Comparison of ENCODE assay signal across 28 cellular contexts in the genomic region with DNA sequence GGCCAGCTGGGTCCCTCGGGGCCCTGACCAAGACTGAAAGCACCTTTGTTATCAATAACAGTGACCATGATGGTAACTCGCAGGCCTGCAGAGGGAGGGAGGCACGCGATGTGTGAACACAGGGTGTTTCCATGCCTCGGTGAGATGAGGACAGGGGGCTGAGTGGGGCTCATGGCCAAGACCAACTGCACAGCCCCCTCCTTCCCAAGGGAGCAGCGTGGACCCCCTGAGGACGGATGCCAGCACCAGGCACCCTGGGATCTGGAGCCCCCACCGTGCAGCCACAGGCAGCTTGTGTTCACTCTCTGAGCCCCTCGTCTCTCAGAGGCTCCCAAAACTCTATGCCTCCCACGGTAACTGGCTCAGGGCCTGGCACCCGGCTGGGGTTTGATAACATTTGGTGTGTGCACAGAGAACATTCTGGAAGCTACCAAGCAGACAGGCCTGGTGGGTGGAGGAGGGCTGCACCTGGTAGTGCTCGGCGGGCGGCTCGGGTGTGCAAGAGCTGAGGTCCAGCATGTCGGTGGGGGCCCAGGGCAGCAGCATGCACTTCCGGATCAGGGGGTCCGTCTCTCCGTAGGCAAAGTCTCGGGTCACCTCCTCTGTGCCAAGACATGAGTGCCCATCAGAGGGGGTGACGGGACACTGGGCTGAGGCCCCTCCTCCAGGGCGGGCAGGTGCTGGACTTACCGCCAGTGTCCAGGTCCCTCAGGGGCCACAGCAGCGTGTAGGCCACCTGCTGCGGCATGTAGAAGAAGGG.
"Had no signal": no experiment of that assay in that cellular context is flagged by ENCODE, and none has a peak within 500 bp of the region (broad histone marks: within the 10 kb centered on the region; RNA-seq: fewer than 3 reads in every experiment).

No MANE protein-coding gene starts in this region.

- H3K4me3 Mint-ChIP-seq: activated B cell treated with CpG ODN at 0.5 μM for 24 hours; activated CD4-positive, alpha-beta memory T cell treated with anti-CD3 and anti-CD28 coated beads, Interleukin-2, amount 10 ng/mL, durations not matched to agents 7 days and 5 days; activated CD8-positive, alpha-beta memory T cell treated with anti-CD3 and anti-CD28 coated beads, Interleukin-2, amount 10 ng/mL, durations not matched to agents 7 days and 5 days; activated naive CD4-positive, alpha-beta T cell treated with anti-CD3 and anti-CD28 coated beads, Interleukin-2, amount 10 ng/mL, durations not matched to agents 7 days and 5 days; activated naive CD8-positive, alpha-beta T cell; activated naive CD8-positive, alpha-beta T cell treated with anti-CD3 and anti-CD28 coated beads, Interleukin-2, amount 50 U/mL, for 24 hours; brain; central memory CD8-positive, alpha-beta T cell; T-helper 1 cell treated with Interleukin-12 subunit alpha and Interleukin-12 subunit beta and Interleukin-4 antibody, amounts not matched to agents 30 μg/mL and 1 μg/mL, for 36 hours; T-helper 2 cell treated with Interferon-gamma antibody and Interleukin-4, amounts not matched to agents 5 μg/mL and 100 μg/mL, for 36 hours had no signal

- H3K4me3 ChIP-seq: SK-N-MC had no signal

- H3K27ac ChIP-seq: SK-N-MC had no signal

- H3K9me3 Mint-ChIP-seq: activated B cell treated with CpG ODN at 0.5 μM for 24 hours; activated CD4-positive, alpha-beta memory T cell treated with anti-CD3 and anti-CD28 coated beads, Interleukin-2, amount 10 ng/mL, durations not matched to agents 7 days and 5 days; activated naive CD4-positive, alpha-beta T cell treated with anti-CD3 and anti-CD28 coated beads, Interleukin-2, amount 10 ng/mL, durations not matched to agents 7 days and 5 days; activated naive CD8-positive, alpha-beta T cell treated with anti-CD3 and anti-CD28 coated beads, Interleukin-2, amount 50 U/mL, for 24 hours; brain; central memory CD8-positive, alpha-beta T cell; T-helper 1 cell treated with Interleukin-12 subunit alpha and Interleukin-12 subunit beta and Interleukin-4 antibody, amounts not matched to agents 30 μg/mL and 1 μg/mL, for 36 hours; T-helper 2 cell treated with Interferon-gamma antibody and Interleukin-4, amounts not matched to agents 5 μg/mL and 100 μg/mL, for 36 hours had no signal

- H3K27me3 Mint-ChIP-seq: activated B cell treated with CpG ODN at 0.5 μM for 24 hours; activated CD4-positive, alpha-beta memory T cell treated with anti-CD3 and anti-CD28 coated beads, Interleukin-2, amount 10 ng/mL, durations not matched to agents 7 days and 5 days; activated CD8-positive, alpha-beta memory T cell treated with anti-CD3 and anti-CD28 coated beads, Interleukin-2, amount 10 ng/mL, durations not matched to agents 7 days and 5 days; activated naive CD4-positive, alpha-beta T cell treated with anti-CD3 and anti-CD28 coated beads, Interleukin-2, amount 10 ng/mL, durations not matched to agents 7 days and 5 days; activated naive CD8-positive, alpha-beta T cell; activated naive CD8-positive, alpha-beta T cell treated with anti-CD3 and anti-CD28 coated beads, Interleukin-2, amount 50 U/mL, for 24 hours; brain; central memory CD8-positive, alpha-beta T cell had no signal

- DNase-seq: activated B cell treated with CpG ODN at 0.5 μM for 24 hours; activated CD4-positive, alpha-beta memory T cell treated with anti-CD3 and anti-CD28 coated beads, Interleukin-2, amount 10 ng/mL, durations not matched to agents 7 days and 5 days; activated CD4-positive, alpha-beta T cell treated with anti-CD3 and anti-CD28 coated beads for 4 hours; activated CD4-positive, CD25-positive, alpha-beta regulatory T cell treated with anti-CD3 and anti-CD28 coated beads, Interleukin-2, amount 50 U/mL, for 72 hours; activated CD8-positive, alpha-beta memory T cell treated with anti-CD3 and anti-CD28 coated beads for 24 hours; activated CD8-positive, alpha-beta memory T cell treated with anti-CD3 and anti-CD28 coated beads, Interleukin-2, amount 10 ng/mL, durations not matched to agents 7 days and 5 days; activated CD8-positive, alpha-beta memory T cell treated with anti-CD3 and anti-CD28 coated beads, Interleukin-2, amount 50 U/mL, for 48 hours; activated effector memory CD4-positive, alpha-beta T cell treated with Interleukin-2 at 50 U/mL for 16 hours; activated naive CD4-positive, alpha-beta T cell treated with anti-CD3 and anti-CD28 coated beads, Interleukin-2, amount 10 ng/mL, durations not matched to agents 7 days and 5 days; activated naive CD8-positive, alpha-beta T cell treated with anti-CD3 and anti-CD28 coated beads, Interleukin-2, amount 50 U/mL, for 24 hours; activated T-cell treated with anti-CD3 and anti-CD28 coated beads, Interleukin-2, amount 50 U/mL, for 48 hours; NCI-H1105; NCI-H1417 treated with DMSO at 0.1 percent for 48 hours; NCI-H187 treated with DMSO at 0.1 percent for 48 hours; NCI-H2081; NCI-H2171 treated with DMSO at 0.1 percent for 48 hours; NCI-H2227 treated with DMSO at 0.1 percent for 48 hours; NCI-H446; NCI-H510A treated with DMSO at 0.1 percent for 48 hours had no signal

- H3K27ac Mint-ChIP-seq: activated B cell treated with CpG ODN at 0.5 μM for 24 hours; activated CD4-positive, alpha-beta memory T cell treated with anti-CD3 and anti-CD28 coated beads, Interleukin-2, amount 10 ng/mL, durations not matched to agents 7 days and 5 days; activated CD8-positive, alpha-beta memory T cell treated with anti-CD3 and anti-CD28 coated beads, Interleukin-2, amount 10 ng/mL, durations not matched to agents 7 days and 5 days; activated naive CD4-positive, alpha-beta T cell treated with anti-CD3 and anti-CD28 coated beads, Interleukin-2, amount 10 ng/mL, durations not matched to agents 7 days and 5 days; activated naive CD8-positive, alpha-beta T cell; activated naive CD8-positive, alpha-beta T cell treated with anti-CD3 and anti-CD28 coated beads, Interleukin-2, amount 50 U/mL, for 24 hours; brain; T-helper 1 cell treated with Interleukin-12 subunit alpha and Interleukin-12 subunit beta and Interleukin-4 antibody, amounts not matched to agents 30 μg/mL and 1 μg/mL, for 36 hours; T-helper 2 cell treated with Interferon-gamma antibody and Interleukin-4, amounts not matched to agents 5 μg/mL and 100 μg/mL, for 36 hours had no signal

- ATAC-seq: activated CD8-positive, alpha-beta memory T cell treated with anti-CD3 and anti-CD28 coated beads, Interleukin-2, amount 10 ng/mL, durations not matched to agents 7 days and 5 days; activated naive CD8-positive, alpha-beta T cell treated with anti-CD3 and anti-CD28 coated beads, Interleukin-2, amount 50 U/mL, for 24 hours; Panc1 had no signal

- FAIRE-seq: bronchial epithelial cell, TTC549 had no signal
